ENCODE assay signal across 1 cellular context in the genomic region with DNA sequence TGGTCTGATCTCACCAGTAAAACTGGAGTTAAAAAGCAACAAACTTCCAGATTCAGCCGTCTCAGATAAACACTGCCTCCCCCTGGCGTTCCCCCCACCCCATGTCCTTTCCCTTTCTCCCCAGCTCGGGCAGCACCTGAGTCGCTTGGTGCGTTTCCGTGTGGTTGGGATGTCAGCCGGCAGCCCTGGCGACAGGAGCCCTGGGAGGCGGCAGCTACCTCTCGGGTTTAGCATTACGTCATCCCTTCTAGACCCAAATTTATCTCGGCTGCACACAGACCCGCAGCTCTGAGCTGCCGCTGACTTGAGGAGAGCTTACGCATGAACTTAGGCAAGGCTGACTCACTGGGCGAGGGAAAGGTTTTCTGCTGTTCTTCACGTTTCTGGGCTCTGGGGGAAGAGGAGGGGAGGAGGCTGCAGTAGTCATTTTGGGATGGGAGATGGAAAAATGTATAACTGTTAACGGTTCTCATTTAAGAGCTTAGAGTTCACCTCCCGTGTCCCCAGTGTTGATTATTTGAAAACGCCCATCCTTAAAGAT.
TF ChIP-seq lines count a peak whose summit lies in the region.

No MANE protein-coding gene starts in this region.

TF ChIP-seq in IMR-90, 13 proteins besides CTCF, POLR2A, EP300 and RAD21 (continued from another document):
- TF ChIP-seq, protein P1, sequence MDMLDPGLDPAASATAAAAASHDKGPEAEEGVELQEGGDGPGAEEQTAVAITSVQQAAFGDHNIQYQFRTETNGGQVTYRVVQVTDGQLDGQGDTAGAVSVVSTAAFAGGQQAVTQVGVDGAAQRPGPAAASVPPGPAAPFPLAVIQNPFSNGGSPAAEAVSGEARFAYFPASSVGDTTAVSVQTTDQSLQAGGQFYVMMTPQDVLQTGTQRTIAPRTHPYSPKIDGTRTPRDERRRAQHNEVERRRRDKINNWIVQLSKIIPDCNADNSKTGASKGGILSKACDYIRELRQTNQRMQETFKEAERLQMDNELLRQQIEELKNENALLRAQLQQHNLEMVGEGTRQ (IDR thresholded peaks at IDR 0.05; ENCODE audit: low read depth, low read length) = no peak
- TF ChIP-seq MAFK (IDR thresholded peaks at IDR 0.05; ENCODE audit: low read depth, low read length) = peak; percentile 28; the same call in 1 of the 2 replicates
